In the genomic region with DNA sequence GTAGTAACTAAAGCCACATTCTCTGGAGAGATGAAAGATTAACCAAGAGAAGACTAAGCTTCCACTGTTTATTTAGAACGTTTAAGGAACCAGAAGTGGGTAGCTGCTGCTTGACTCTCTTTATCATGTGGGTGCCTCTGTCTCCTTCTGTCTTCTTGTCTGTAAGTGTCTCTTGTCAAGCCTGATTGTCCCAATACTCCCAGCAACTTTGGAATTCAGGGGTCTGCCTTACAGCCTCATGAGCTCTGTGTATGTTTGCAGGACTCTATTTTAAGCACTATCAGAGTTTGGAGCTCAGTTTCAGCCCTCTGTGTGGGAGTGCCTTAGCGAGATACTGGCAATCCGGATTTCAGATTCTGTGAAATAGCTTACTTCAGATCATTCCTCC, we compare ENCODE assay signal across 22 cellular contexts. TPM values are rescaled to one million over a fixed set of nuclear protein-coding genes. Genes with fewer than 3 reads are reported as not detected.
DNase-seq lines count a peak whose midpoint lies in the region; ATAC-seq and TF ChIP-seq lines count a peak whose summit lies in the region.
"Had no signal": no experiment of that assay in that cellular context is flagged by ENCODE, and none has a peak within 500 bp of the region (broad histone marks: within the 10 kb centered on the region; RNA-seq: fewer than 3 reads in every experiment).

No MANE protein-coding gene starts in this region.

- no peaks in the 10 kb centered on the region for H3K9me3 ChIP-seq in cardiac muscle cell (ENCODE audit: low read depth)
- no peaks in the 10 kb centered on the region for H3K9me3 ChIP-seq in heart left ventricle

- no peaks in the 10 kb centered on the region for H3K36me3 Mint-ChIP-seq in nephron progenitor cell (ENCODE audit: low read depth)

- H3K4me3 ChIP-seq in cardiac muscle cell (no peak overlapping the region), heart left ventricle (no peak overlapping the region), fibroblast of villous mesenchyme (ENCODE audit: low read depth, low read length) (no peak overlapping the region)

- H3K9me3 Mint-ChIP-seq in nephron progenitor cell = no peaks in the 10 kb centered on the region

- no peak for TF ChIP-seq POLR2A in heart left ventricle (IDR thresholded peaks at IDR 0.05)

- ATAC-seq in heart left ventricle (no peak), GM18511 (IDR thresholded peaks at IDR 0.05; ENCODE audit: unreplicated experiment) (no peak)

- peaks cover 4% of the 10 kb centered on the region for H3K27me3 Mint-ChIP-seq in nephron progenitor cell (ENCODE audit: low read depth, poor library complexity)

- no peak overlapping the region for H3K4me3 Mint-ChIP-seq in nephron progenitor cell

- TF ChIP-seq CTCF in cardiac muscle cell (IDR thresholded peaks at IDR 0.05; ENCODE audit: low read depth, low read length) (no peak), heart left ventricle (IDR thresholded peaks at IDR 0.05) (no peak), fibroblast of villous mesenchyme (IDR thresholded peaks at IDR 0.05; ENCODE audit: insufficient read depth, low read depth, low read length) (no peak), nephron progenitor cell (IDR thresholded peaks at IDR 0.05) (no peak)

- 10 to 14% (median 12%) methylated on average over 3 of the region's 3 CpGs for WGBS in heart left ventricle, 4 donors

- peaks cover 18% of the 10 kb centered on the region for H3K4me1 ChIP-seq in cardiac muscle cell (ENCODE audit: low read depth)
- no peaks in the 10 kb centered on the region for H3K4me1 ChIP-seq in heart left ventricle

- peaks cover 5% of the 10 kb centered on the region for H3K4me1 Mint-ChIP-seq in nephron progenitor cell

- H3K27ac ChIP-seq in cardiac muscle cell (peak overlapping the region; percentile 88), heart left ventricle (no peak overlapping the region)
- H3K27ac ChIP-seq: 22Rv1, C4-2B had no signal

- H3K27ac Mint-ChIP-seq in nephron progenitor cell = peak overlapping the region; percentile 66

- H3K36me3 ChIP-seq in cardiac muscle cell (no peaks in the 10 kb centered on the region), heart left ventricle (no peaks in the 10 kb centered on the region)

- intact Hi-C loops in heart left ventricle (cut with DNase I) = no loop called here

- H3K27me3 ChIP-seq in cardiac muscle cell (no peaks in the 10 kb centered on the region), heart left ventricle (peaks cover 0 to 16% (median 0%) of the 10 kb centered on the region in 9 donors)

- DNase-seq in cardiac muscle cell (ENCODE audit: low read depth in 1 of 2, low spot score in 1 of 2) (peak in 1 of 2 donors; percentile 64), heart left ventricle (no peak), fibroblast of villous mesenchyme (ENCODE audit: low read depth) (peak; percentile 56), nephron progenitor cell (no peak), SKM-1 (lab: John Stamatoyannopoulos, UW; ENCODE audit: unreplicated experiment) (no peak), NCI-H345 (lab: John Stamatoyannopoulos, UW) (no peak)
- DNase-seq in activated effector memory CD4-positive, alpha-beta T cell treated with anti-CD3 and anti-CD28 coated beads, Interleukin-2, amount 50 U/mL, for 16 hours = no peak
- DNase-seq: AML-193, COR-L47, KBM-7, NCI-H1105 treated with DMSO at 0.1 percent for 48 hours, NCI-H1694, NCI-H2081 treated with DMSO at 0.1 percent for 48 hours, NCI-H510A treated with DMSO at 0.1 percent for 48 hours, NCI-H774, SHP77 had no signal

RNA-seq across cellular contexts. Expression of gene SPACA3, which starts 29.3 kb away (rescaled TPM):
- total RNA-seq in cardiac muscle cell = not detected in 2 replicates
- polyA plus RNA-seq in cardiac muscle cell = not detected in 2 replicates
- not detected for total RNA-seq in heart left ventricle
- polyA plus RNA-seq in heart left ventricle = not detected
- total RNA-seq in fibroblast of villous mesenchyme = not detected in 2 replicates
- total RNA-seq: H1, OCI-LY7, RPMI7951 had no signal

RNA-seq across cellular contexts. Expression of gene TMEM98, which starts 34.4 kb away (rescaled TPM):
- 166 and 230 TPM in 2 replicates for total RNA-seq in cardiac muscle cell
- 216 and 217 TPM in 2 replicates for polyA plus RNA-seq in cardiac muscle cell
- 10 to 100 TPM in 6 of 9 donors, 1 to 10 TPM in 3; 6.1 to 35.8 (median 13.3) TPM for total RNA-seq in heart left ventricle
- 10 to 100 TPM in 1 of 2 donors, 1 to 10 TPM in 1; 5.7 to 23.1 TPM for polyA plus RNA-seq in heart left ventricle
- total RNA-seq in fibroblast of villous mesenchyme = 128 and 135 TPM in 2 replicates
- total RNA-seq: OCI-LY7 had no signal
